In the genomic region with DNA sequence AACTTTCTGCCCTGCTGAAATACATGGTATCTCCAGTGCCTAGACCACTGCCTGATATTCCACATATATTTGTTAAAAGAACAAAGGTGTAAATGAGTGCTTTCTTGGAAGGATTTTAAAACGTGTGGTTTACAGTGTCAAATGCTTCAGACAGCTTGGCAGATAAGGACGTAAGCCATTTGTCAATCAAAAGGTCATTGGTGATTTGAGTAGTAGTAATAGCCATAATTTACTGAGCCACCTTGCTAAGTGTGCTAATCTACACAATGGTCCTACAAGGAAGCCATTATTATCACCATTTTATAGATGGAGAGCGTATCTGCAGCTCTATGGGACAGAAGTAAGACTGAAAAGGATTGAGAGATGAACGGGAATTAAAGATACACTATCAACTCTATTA, we compare ENCODE assay signal across 8 cellular contexts.
"Had no signal": no experiment of that assay in that cellular context is flagged by ENCODE, and none has a peak within 500 bp of the region (broad histone marks: within the 10 kb centered on the region; RNA-seq: fewer than 3 reads in every experiment).

No MANE protein-coding gene starts in this region.

- H3K27ac ChIP-seq: GM23248 had no signal

- H3K9me3 ChIP-seq: HAP-1 had no signal

- H3K27ac Mint-ChIP-seq: GM23338, H9, HFFc6 had no signal

- H3K9ac ChIP-seq: GM23248 had no signal

- H3K4me1 ChIP-seq: HAP-1 had no signal

- H2AFZ ChIP-seq: GM23248, GM23338 had no signal

- H3K4me3 Mint-ChIP-seq: GM23338, H9, HFFc6 had no signal

- H3K4me3 ChIP-seq: GM23248, GM23338, HAP-1 had no signal

- H3K4me2 ChIP-seq: GM23338 had no signal

- H3K36me3 ChIP-seq: HAP-1 had no signal

- DNase-seq: GM23248, GOT3, H7, H9, HCEC 1CT, HFFc6 had no signal

- H3K9me3 Mint-ChIP-seq: GM23338, H9 had no signal
